In the genomic region with DNA sequence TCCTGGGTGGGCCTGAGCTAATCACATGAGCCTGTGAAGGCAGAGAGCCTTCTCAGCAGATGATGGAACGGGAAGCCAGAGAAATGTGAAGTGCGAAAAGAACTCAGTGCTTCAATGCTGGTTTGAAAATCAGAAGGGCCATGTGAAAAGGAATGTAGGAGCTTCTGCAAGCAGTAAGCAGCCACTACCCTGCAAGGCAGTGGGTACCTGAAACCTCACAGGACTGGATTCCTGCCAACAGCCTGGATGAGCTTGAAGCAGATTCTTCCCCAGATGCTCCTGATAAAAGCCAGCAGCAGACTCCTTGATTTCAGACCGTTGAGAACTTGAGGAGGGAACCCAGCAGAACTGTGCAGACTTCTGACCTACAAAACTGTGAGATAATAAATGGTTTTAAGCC, we compare ENCODE assay signal across 13 cellular contexts.
DNase-seq lines count a peak whose midpoint lies in the region; ATAC-seq and TF ChIP-seq lines count a peak whose summit lies in the region.
"Had no signal": no experiment of that assay in that cellular context is flagged by ENCODE, and none has a peak within 500 bp of the region (broad histone marks: within the 10 kb centered on the region; RNA-seq: fewer than 3 reads in every experiment).

No MANE protein-coding gene starts in this region.

- H3K23me2 ChIP-seq in H9 (ENCODE audit: insufficient read length, low read depth, low read length, poor library complexity, severe bottlenecking) = no peaks in the 10 kb centered on the region

- H3K4me3 ChIP-seq in muscle layer of duodenum (ENCODE audit: low read depth in 1 of 2, low read length in 2 of 2) = no peak overlapping the region
- H3K4me3 ChIP-seq: GM12878 had no signal

- H2BK12ac ChIP-seq in H9 (ENCODE audit: insufficient read length, low read depth, low read length) = no peak overlapping the region

- no peak for TF ChIP-seq CTCF in H9 (conservative IDR thresholded peaks at IDR 0.05)
- no peak for TF ChIP-seq CTCF in WTC11 (IDR thresholded peaks at IDR 0.05)
- TF ChIP-seq CTCF in chondrocyte (IDR thresholded peaks at IDR 0.05) = no peak

- H3K27me3 ChIP-seq in H9 (ENCODE audit: insufficient read depth, low read length) (no peaks in the 10 kb centered on the region), muscle layer of duodenum (ENCODE audit: low read depth, low read length) (no peaks in the 10 kb centered on the region)

- no peak overlapping the region for H3K18ac ChIP-seq in H9 (ENCODE audit: insufficient read length, low read depth, low read length)

- H3K27me3 Mint-ChIP-seq in H9 (ENCODE audit: low read depth) (no peaks in the 10 kb centered on the region), WTC11 (ENCODE audit: low read depth) (no peaks in the 10 kb centered on the region), chondrocyte (ENCODE audit: low read depth) (no peaks in the 10 kb centered on the region)
- H3K27me3 Mint-ChIP-seq: activated naive CD8-positive, alpha-beta T cell treated with anti-CD3 and anti-CD28 coated beads, Interleukin-2, amount 10 ng/mL, durations not matched to agents 7 days and 5 days had no signal

- H4K5ac ChIP-seq in H9 (ENCODE audit: insufficient read length, low read depth, low read length) = peak overlapping the region; percentile 41

- H3T11ph ChIP-seq in H9 (ENCODE audit: low read length) = no peak overlapping the region

- H3K14ac ChIP-seq in H9 (ENCODE audit: insufficient read depth, low read length) = no peak overlapping the region

- peaks cover 5 to 6% of the 10 kb centered on the region in 2 experiments; a peak in 3 of 4 replicates for H3K4me1 Mint-ChIP-seq in H9
- peaks cover 12% of the 10 kb centered on the region for H3K4me1 Mint-ChIP-seq in WTC11
- peaks cover 29% of the 10 kb centered on the region for H3K4me1 Mint-ChIP-seq in chondrocyte (ENCODE audit: low read depth)

- H3K4me2 ChIP-seq in H9 (ENCODE audit: insufficient read depth, insufficient read length, low read length) = no peak overlapping the region

- no peak overlapping the region for H2BK5ac ChIP-seq in H9 (ENCODE audit: insufficient read length, low read length)

- H2AFZ ChIP-seq in H9 (ENCODE audit: low read length) = no peak overlapping the region

- H3K9ac ChIP-seq in H9 (ENCODE audit: extremely low read depth, insufficient read length, low read length) = no peak overlapping the region

- no peaks in the 10 kb centered on the region for H3K79me1 ChIP-seq in H9 (ENCODE audit: insufficient read depth, low read depth, low read length, poor library complexity, severe bottlenecking)

- CTCF ChIA-PET in WTC11 (lab: Charles Lee) = interaction anchor here (0.8 to 2.7 kb wide), 4 partner anchors 10 to 50 kb away, joined by 3 to 15 read pairs (median 4); no protein-coding TSS in a partner anchor

- no peak overlapping the region for H2BK120ac ChIP-seq in H9 (ENCODE audit: low read depth, low read length, poor library complexity, severe bottlenecking)

- no peak overlapping the region for H3K56ac ChIP-seq in H9 (ENCODE audit: insufficient read length, low read depth, low read length)

- no peaks in the 10 kb centered on the region for H3K36me3 ChIP-seq in muscle layer of duodenum (ENCODE audit: control insufficient read depth in 1 of 2, insufficient read depth in 2 of 2, low read length in 2 of 2)

- POLR2A ChIA-PET in WTC11 (lab: Charles Lee) = interaction anchor here (0.6 kb wide), 1 partner anchor 296 kb away, joined by 4 read pairs; no protein-coding TSS in a partner anchor

- H3K36me3 Mint-ChIP-seq in H9 (ENCODE audit: insufficient read depth in 1 of 3, low read depth in 3 of 3) (no peaks in the 10 kb centered on the region), WTC11 (no peaks in the 10 kb centered on the region), chondrocyte (ENCODE audit: low read depth) (no peaks in the 10 kb centered on the region)

- no peaks in the 10 kb centered on the region for H4K20me1 ChIP-seq in H9 (ENCODE audit: control insufficient read depth, insufficient read depth, insufficient read length)

- no peak overlapping the region for H3K23ac ChIP-seq in H9 (ENCODE audit: insufficient read length, low read depth, low read length)

- H3K79me2 ChIP-seq in H9 (ENCODE audit: insufficient read depth, low read length) = no peaks in the 10 kb centered on the region

- H3K27ac ChIP-seq in H9 (ENCODE audit: insufficient read length, low read depth, low read length) (no peak overlapping the region), muscle layer of duodenum (ENCODE audit: low read length) (peak overlapping the region; percentile 56)

- DNase-seq in A172 (ENCODE audit: low spot score) = peak; percentile 29
- DNase-seq in H9 = no peak
- DNase-seq in WTC11 (ENCODE audit: low spot score) = no peak
- DNase-seq in activated naive CD4-positive, alpha-beta T cell (lab: John Stamatoyannopoulos, UW) = no peak
- no peak for DNase-seq in chondrocyte (ENCODE audit: low spot score)
- DNase-seq in activated T-cell treated with anti-CD3 and anti-CD28 coated beads, Interleukin-2, amount 50 U/mL, for 48 hours = no peak
- DNase-seq: activated naive CD8-positive, alpha-beta T cell treated with anti-CD3 and anti-CD28 coated beads, Interleukin-2, amount 10 ng/mL, durations not matched to agents 7 days and 5 days; AML-193; dermis blood vessel endothelial cell had no signal

- no peaks in the 10 kb centered on the region for H3K9me3 ChIP-seq in H9 (ENCODE audit: control insufficient read depth, low read depth, low read length)
- no peaks in the 10 kb centered on the region for H3K9me3 ChIP-seq in muscle layer of duodenum (ENCODE audit: control insufficient read depth in 1 of 2, low read length in 2 of 2)

- H3K4me1 ChIP-seq in H9 (ENCODE audit: insufficient read depth, low read length) (no peaks in the 10 kb centered on the region), muscle layer of duodenum (ENCODE audit: control insufficient read depth in 1 of 2, insufficient read depth in 2 of 2, low read length in 2 of 2) (peaks cover 0 to 15% of the 10 kb centered on the region in 2 donors)

- H2AK5ac ChIP-seq in H9 (ENCODE audit: insufficient read length, low read length) = no peak overlapping the region

- no peak overlapping the region for H2BK20ac ChIP-seq in H9 (ENCODE audit: low read depth, low read length, poor library complexity, severe bottlenecking)

- H3K27ac Mint-ChIP-seq in H9 (no peak overlapping the region), WTC11 (0 out of 2 replicates have a peak overlapping the region, but pooled peaks have one; percentile 10), chondrocyte (ENCODE audit: unreplicated experiment) (no peak overlapping the region)
- H3K27ac Mint-ChIP-seq: activated naive CD8-positive, alpha-beta T cell treated with anti-CD3 and anti-CD28 coated beads, Interleukin-2, amount 10 ng/mL, durations not matched to agents 7 days and 5 days had no signal

- no peaks in the 10 kb centered on the region for H3K9me3 Mint-ChIP-seq in H9
- no peaks in the 10 kb centered on the region for H3K9me3 Mint-ChIP-seq in WTC11
- no peaks in the 10 kb centered on the region for H3K9me3 Mint-ChIP-seq in chondrocyte (ENCODE audit: low read depth)
- H3K9me3 Mint-ChIP-seq: activated naive CD8-positive, alpha-beta T cell treated with anti-CD3 and anti-CD28 coated beads, Interleukin-2, amount 10 ng/mL, durations not matched to agents 7 days and 5 days had no signal

- H4K91ac ChIP-seq in H9 (ENCODE audit: insufficient read length, low read depth, low read length) = no peak overlapping the region

- no peak overlapping the region for H3K4me3 Mint-ChIP-seq in H9
- H3K4me3 Mint-ChIP-seq in WTC11 = no peak overlapping the region
- no peak overlapping the region for H3K4me3 Mint-ChIP-seq in chondrocyte (ENCODE audit: unreplicated experiment)
- H3K4me3 Mint-ChIP-seq: activated naive CD8-positive, alpha-beta T cell treated with anti-CD3 and anti-CD28 coated beads, Interleukin-2, amount 10 ng/mL, durations not matched to agents 7 days and 5 days had no signal

- no peak overlapping the region for H3K4ac ChIP-seq in H9 (ENCODE audit: low read depth, low read length)

- no peak for ATAC-seq in WTC11
- ATAC-seq in GM19455 (IDR thresholded peaks at IDR 0.05; ENCODE audit: unreplicated experiment) = no peak
- ATAC-seq: GM12878, HepG2 had no signal

- H4K8ac ChIP-seq in H9 (replicated peaks; ENCODE audit: insufficient read length, low read depth, low read length) = no peak overlapping the region

- no peak overlapping the region for H2BK15ac ChIP-seq in H9 (ENCODE audit: low read depth, low read length)

- no CpG with 5 or more reads among the region's 3 CpGs for WGBS in H9 (ENCODE audit: extremely low coverage, insufficient read length, low lambda C conversion rate)

TF ChIP-seq in WTC11, 78 proteins besides CTCF, POLR2A, EP300 and RAD21 (continues in another document):
- TF ChIP-seq PRRX2 (CRISPR knock-in tag; IDR thresholded peaks at IDR 0.05) (no peak), NFYB (CRISPR knock-in tag; conservative IDR thresholded peaks at IDR 0.05; ENCODE audit: low read depth) (no peak), NFATC4 (CRISPR knock-in tag; IDR thresholded peaks at IDR 0.05) (no peak)
- TF ChIP-seq, protein P1, sequence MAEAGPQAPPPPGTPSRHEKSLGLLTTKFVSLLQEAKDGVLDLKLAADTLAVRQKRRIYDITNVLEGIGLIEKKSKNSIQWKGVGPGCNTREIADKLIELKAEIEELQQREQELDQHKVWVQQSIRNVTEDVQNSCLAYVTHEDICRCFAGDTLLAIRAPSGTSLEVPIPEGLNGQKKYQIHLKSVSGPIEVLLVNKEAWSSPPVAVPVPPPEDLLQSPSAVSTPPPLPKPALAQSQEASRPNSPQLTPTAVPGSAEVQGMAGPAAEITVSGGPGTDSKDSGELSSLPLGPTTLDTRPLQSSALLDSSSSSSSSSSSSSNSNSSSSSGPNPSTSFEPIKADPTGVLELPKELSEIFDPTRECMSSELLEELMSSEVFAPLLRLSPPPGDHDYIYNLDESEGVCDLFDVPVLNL (CRISPR knock-in tag; IDR thresholded peaks at IDR 0.05; ENCODE audit: borderline replicate concordance, low read depth) = no peak
- TF ChIP-seq, protein P2, sequence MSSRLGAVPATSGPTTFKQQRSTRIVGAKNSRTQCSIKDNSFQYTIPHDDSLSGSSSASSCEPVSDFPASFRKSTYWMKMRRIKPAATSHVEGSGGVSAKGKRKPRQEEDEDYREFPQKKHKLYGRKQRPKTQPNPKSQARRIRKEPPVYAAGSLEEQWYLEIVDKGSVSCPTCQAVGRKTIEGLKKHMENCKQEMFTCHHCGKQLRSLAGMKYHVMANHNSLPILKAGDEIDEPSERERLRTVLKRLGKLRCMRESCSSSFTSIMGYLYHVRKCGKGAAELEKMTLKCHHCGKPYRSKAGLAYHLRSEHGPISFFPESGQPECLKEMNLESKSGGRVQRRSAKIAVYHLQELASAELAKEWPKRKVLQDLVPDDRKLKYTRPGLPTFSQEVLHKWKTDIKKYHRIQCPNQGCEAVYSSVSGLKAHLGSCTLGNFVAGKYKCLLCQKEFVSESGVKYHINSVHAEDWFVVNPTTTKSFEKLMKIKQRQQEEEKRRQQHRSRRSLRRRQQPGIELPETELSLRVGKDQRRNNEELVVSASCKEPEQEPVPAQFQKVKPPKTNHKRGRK (CRISPR knock-in tag; IDR thresholded peaks at IDR 0.05; ENCODE audit: borderline replicate concordance) = no peak
